ENCODE assay signal across 25 cellular contexts in the genomic region with DNA sequence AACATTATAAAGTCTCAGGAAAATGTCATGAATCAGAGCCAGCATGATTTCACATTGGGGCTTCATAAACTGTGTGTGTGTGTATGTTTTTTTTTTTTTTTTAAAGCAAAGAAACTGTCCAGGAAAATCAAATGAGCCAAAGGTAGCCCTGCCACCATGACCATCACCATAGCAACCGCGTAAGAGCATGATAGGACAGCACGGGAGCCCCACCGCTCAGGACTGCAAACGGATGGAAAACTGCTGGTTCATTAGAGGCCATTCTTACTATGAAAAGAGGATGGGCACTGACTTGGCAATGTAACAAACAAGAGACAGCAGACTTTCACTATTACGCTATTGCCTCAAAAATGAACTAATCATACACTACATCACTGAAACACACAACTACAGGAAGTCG.
DNase-seq lines count a peak whose midpoint lies in the region; ATAC-seq and TF ChIP-seq lines count a peak whose summit lies in the region.
"Had no signal": no experiment of that assay in that cellular context is flagged by ENCODE, and none has a peak within 500 bp of the region (broad histone marks: within the 10 kb centered on the region; RNA-seq: fewer than 3 reads in every experiment).

No MANE protein-coding gene starts in this region.

- H3K4me3 ChIP-seq in choroid plexus epithelial cell (ENCODE audit: low read depth, low read length): no peak overlapping the region
- H3K4me3 ChIP-seq: ovary, right atrium auricular region, SJCRH30, stomach, tibial nerve had no signal

- no peak for TF ChIP-seq CTCF in choroid plexus epithelial cell (conservative IDR thresholded peaks at IDR 0.05; ENCODE audit: low read depth, low read length)

- DNase-seq in NCI-H2081 (lab: John Stamatoyannopoulos, UW) (peak; percentile 4 to 29), NCI-H2081 treated with DMSO at 0.1 percent for 48 hours (lab: John Stamatoyannopoulos, UW) (no peak), NCI-H748 (lab: John Stamatoyannopoulos, UW; ENCODE audit: unreplicated experiment) (peak; percentile 63), choroid plexus epithelial cell (ENCODE audit: low read depth) (peak; percentile 7), sciatic nerve (ENCODE audit: low spot score) (no peak), dedifferentiated amniotic fluid mesenchymal stem cell (ENCODE audit: extremely low spot score) (no peak)
- no peak for DNase-seq in activated CD4-positive, alpha-beta T cell treated with anti-CD3 and anti-CD28 coated beads, Interleukin-2, amount 50 U/mL, for 4 hours
- DNase-seq: activated CD4-positive, CD25-positive, alpha-beta regulatory T cell treated with anti-CD3 and anti-CD28 coated beads, Interleukin-2, amount 50 U/mL, for 72 hours; activated CD8-positive, alpha-beta T cell treated with anti-CD3 and anti-CD28 coated beads, Interleukin-2, amount 10 ng/mL, durations not matched to agents 7 days and 5 days; activated effector memory CD4-positive, alpha-beta T cell treated with anti-CD3 and anti-CD28 coated beads, Interleukin-2, amount 50 U/mL, for 16 hours; activated naive CD8-positive, alpha-beta T cell treated with anti-CD3 and anti-CD28 coated beads for 36 hours; aorta; CD4-positive, CD25-positive, alpha-beta regulatory T cell; Kasumi-1; naive thymus-derived CD4-positive, alpha-beta T cell; NCI-H510A; ovary; SJCRH30; stimulated activated CD4-positive, alpha-beta T cell treated with anti-CD3 and anti-CD28 coated beads, Interleukin-2, amount 100 ng/mL, for 24 hours; stomach; T-helper 1 cell had no signal

- ATAC-seq in sciatic nerve (peak; percentile 48), GM18867 (IDR thresholded peaks at IDR 0.05; ENCODE audit: unreplicated experiment) (no peak)
- ATAC-seq: activated CD8-positive, alpha-beta T cell treated with anti-CD3 and anti-CD28 coated beads, Interleukin-2, amount 10 ng/mL, durations not matched to agents 7 days and 5 days; HepG2; naive thymus-derived CD4-positive, alpha-beta T cell had no signal

- intact Hi-C loops in sciatic nerve (cut with DNase I): no loop called here

Comparison
In these comparisons a context has a peak if more than half of its experiments do, and no peak if none do; other contexts are left out.
1. DNase-seq: peak in NCI-H2081 (2 of 2), NCI-H748 (single experiment) and choroid plexus epithelial cell (single experiment); none in NCI-H2081 treated with DMSO at 0.1 percent for 48 hours (single experiment), sciatic nerve (single experiment), activated CD4-positive, alpha-beta T cell treated with anti-CD3 and anti-CD28 coated beads, Interleukin-2, amount 50 U/mL, for 4 hours (0 of 2) and dedifferentiated amniotic fluid mesenchymal stem cell (single experiment).